1 cellular context compared by ENCODE assay signal in genomic region chr7:90723233-90723632, GRCh38.
TF ChIP-seq lines count a peak whose summit lies in the region.

No MANE protein-coding gene starts in this region.

TF ChIP-seq in HepG2, 621 proteins besides CTCF, POLR2A, EP300 and RAD21 (continued from another document):
- no peak for TF ChIP-seq ZBTB40 (IDR thresholded peaks at IDR 0.05)
- no peak for TF ChIP-seq ZBTB40 (CRISPR knock-in tag; IDR thresholded peaks at IDR 0.05)
- no peak for TF ChIP-seq KIAA2018 (CRISPR knock-in tag; IDR thresholded peaks at IDR 0.05; ENCODE audit: borderline replicate concordance)
- no peak for TF ChIP-seq BCL3 (CRISPR knock-in tag; IDR thresholded peaks at IDR 0.05)
- no peak for TF ChIP-seq ZNF841 (CRISPR knock-in tag; IDR thresholded peaks at IDR 0.05; ENCODE audit: borderline replicate concordance)
- TF ChIP-seq MTF2 (CRISPR knock-in tag; IDR thresholded peaks at IDR 0.05; ENCODE audit: borderline replicate concordance): no peak
- TF ChIP-seq TEAD2 (CRISPR knock-in tag; IDR thresholded peaks at IDR 0.05): no peak
- no peak for TF ChIP-seq NFIB (CRISPR knock-in tag; IDR thresholded peaks at IDR 0.05; ENCODE audit: borderline replicate concordance)
- no peak for TF ChIP-seq GTF3A (CRISPR knock-in tag; conservative IDR thresholded peaks at IDR 0.05)
- no peak for TF ChIP-seq ZFP82 (CRISPR knock-in tag; IDR thresholded peaks at IDR 0.05; ENCODE audit: borderline replicate concordance)
- TF ChIP-seq MAF1 (CRISPR knock-in tag; IDR thresholded peaks at IDR 0.05; ENCODE audit: borderline replicate concordance): no peak
- no peak for TF ChIP-seq USF2 (IDR thresholded peaks at IDR 0.05; ENCODE audit: low read depth, low read length)
- TF ChIP-seq USF2 (CRISPR knock-in tag; IDR thresholded peaks at IDR 0.05; ENCODE audit: borderline replicate concordance): no peak
- TF ChIP-seq ZNF121 (CRISPR knock-in tag; IDR thresholded peaks at IDR 0.05): no peak
- no peak for TF ChIP-seq YY1 (IDR thresholded peaks at IDR 0.05; ENCODE audit: insufficient read depth, insufficient replicate concordance, low read depth, low read length)
- no peak for TF ChIP-seq YEATS2 (CRISPR knock-in tag; IDR thresholded peaks at IDR 0.05; ENCODE audit: borderline replicate concordance)
- TF ChIP-seq ZNF281 (CRISPR knock-in tag; IDR thresholded peaks at IDR 0.05; ENCODE audit: borderline replicate concordance): no peak
